8 cellular contexts compared by ENCODE assay signal in genomic region chr3:38655708-38656300, GRCh38. TPM values are rescaled to one million over a fixed set of nuclear protein-coding genes. Genes with fewer than 3 reads are reported as not detected.
DNase-seq lines count a peak whose midpoint lies in the region; ATAC-seq and TF ChIP-seq lines count a peak whose summit lies in the region.

No MANE protein-coding gene starts in this region.

- H3K4me3 ChIP-seq in Jurkat, Clone E6-1 (ENCODE audit: low read length): no peak overlapping the region
- H3K4me3 ChIP-seq in esophagus muscularis mucosa: no peak overlapping the region

- peaks cover 0 to 85% (median 11%) of the 10 kb centered on the region in 4 donors for H3K27me3 ChIP-seq in esophagus muscularis mucosa

- no peak overlapping the region for H3K27ac ChIP-seq in esophagus muscularis mucosa (replicated peaks in 1 of 4)

- ATAC-seq in HG03571 (IDR thresholded peaks at IDR 0.05; ENCODE audit: unreplicated experiment): no peak

- peaks cover 3 to 7% (median 5%) of the 10 kb centered on the region in 4 donors for H3K4me1 ChIP-seq in esophagus muscularis mucosa

- no peak for TF ChIP-seq EP300 in esophagus muscularis mucosa (IDR thresholded peaks at IDR 0.05)

- peak; percentile 67 for DNase-seq in DMS 273 (lab: John Stamatoyannopoulos, UW; ENCODE audit: unreplicated experiment)
- no peak for DNase-seq in DMS 273 treated with DMSO at 0.1 percent for 48 hours (lab: John Stamatoyannopoulos, UW)
- peak; percentile 70 for DNase-seq in Jurkat, Clone E6-1 (ENCODE audit: low read depth, low spot score)
- DNase-seq in SHP77 (lab: John Stamatoyannopoulos, UW): peak; percentile 53 to 61
- peak; percentile 84 for DNase-seq in esophagus muscularis mucosa (ENCODE audit: extremely low spot score)
- peak; percentile 71 for DNase-seq in retina
- no peak for DNase-seq in stimulated activated CD4-positive, alpha-beta T cell treated with anti-CD3 and anti-CD28 coated beads, Interleukin-12 subunit alpha, Interleukin-12 subunit beta, amount 100 ng/mL, for 4 hours

- 21% methylated on average over 4 of the region's 7 CpGs for WGBS in esophagus muscularis mucosa

- no peaks in the 10 kb centered on the region for H3K36me3 ChIP-seq in esophagus muscularis mucosa

- intact Hi-C loops in esophagus muscularis mucosa (cut with DNase I): no loop called here

- TF ChIP-seq CTCF in esophagus muscularis mucosa (IDR thresholded peaks at IDR 0.05): peak in 1 of 3 experiments; percentile 28

- no peaks in the 10 kb centered on the region for H3K9me3 ChIP-seq in esophagus muscularis mucosa

- no peak for TF ChIP-seq POLR2A in esophagus muscularis mucosa (IDR thresholded peaks at IDR 0.05; ENCODE audit: low read depth)

RNA-seq across cellular contexts. Expression of gene SCN5A, which starts 6.3 kb away (rescaled TPM):
- polyA plus RNA-seq in Jurkat, Clone E6-1 (2012; ENCODE audit: insufficient read depth, insufficient read length): 3.5 TPM
- 1 to 10 TPM in 2 of 4 donors, under 1 TPM in 2; 0.42 to 1.3 (median 0.77) TPM for total RNA-seq in esophagus muscularis mucosa

Comparison
In these comparisons a context has a peak if more than half of its experiments do, and no peak if none do; other contexts are left out.
1. DNase-seq: peak in DMS 273 (single experiment), Jurkat, Clone E6-1 (single experiment), SHP77 (2 of 2), esophagus muscularis mucosa (single experiment) and retina (single experiment); none in DMS 273 treated with DMSO at 0.1 percent for 48 hours (single experiment) and stimulated activated CD4-positive, alpha-beta T cell treated with anti-CD3 and anti-CD28 coated beads, Interleukin-12 subunit alpha, Interleukin-12 subunit beta, amount 100 ng/mL, for 4 hours (single experiment).